ENCODE assay signal across 1 cellular context in genomic region chr1:246582301-246583055, GRCh38.
A peak's percentile ranks its signal among the peaks of the same experiment; 100 is the strongest.
TF ChIP-seq lines count a peak whose summit lies in the region.

No MANE protein-coding gene starts in this region.

TF ChIP-seq in HepG2, 621 proteins besides CTCF, POLR2A, EP300 and RAD21 (continued from another document):
- TF ChIP-seq FOXP4 (CRISPR knock-in tag; IDR thresholded peaks at IDR 0.05) = no peak; the same call in 1 of the 2 replicates
- TF ChIP-seq MED1 (CRISPR knock-in tag; IDR thresholded peaks at IDR 0.05) = no peak
- TF ChIP-seq TBP (CRISPR knock-in tag; IDR thresholded peaks at IDR 0.05) = no peak
- TF ChIP-seq TEAD3 (CRISPR knock-in tag; optimal IDR thresholded peaks at IDR 0.05; ENCODE audit: borderline replicate concordance) = no peak
- TF ChIP-seq ZBTB25 (CRISPR knock-in tag; IDR thresholded peaks at IDR 0.05) = no peak
- no peak for TF ChIP-seq TAF1 (CRISPR knock-in tag; IDR thresholded peaks at IDR 0.05)
- 0 out of 2 replicates have a peak, but pooled peaks have one; percentile 55 for TF ChIP-seq SP4 (CRISPR knock-in tag; IDR thresholded peaks at IDR 0.05)
- TF ChIP-seq FOXA3 (CRISPR knock-in tag; IDR thresholded peaks at IDR 0.05) = no peak
- TF ChIP-seq ZNF770 (CRISPR knock-in tag; IDR thresholded peaks at IDR 0.05) = 0 out of 2 replicates have a peak, but pooled peaks have one; percentile 45
- no peak for TF ChIP-seq ATF2 (CRISPR knock-in tag; IDR thresholded peaks at IDR 0.05)
- TF ChIP-seq ZGPAT (CRISPR knock-in tag; IDR thresholded peaks at IDR 0.05) = no peak; the same call in 1 of the 2 replicates
- TF ChIP-seq BORCS8-MEF2B (CRISPR knock-in tag; IDR thresholded peaks at IDR 0.05) = no peak; the same call in 1 of the 2 replicates
- TF ChIP-seq ZBTB7A (CRISPR knock-in tag; IDR thresholded peaks at IDR 0.05) = no peak
- no peak for TF ChIP-seq BHLHE40 (IDR thresholded peaks at IDR 0.05; ENCODE audit: low read length)
- TF ChIP-seq FOXC1 (CRISPR knock-in tag; IDR thresholded peaks at IDR 0.05; ENCODE audit: borderline replicate concordance) = 0 out of 2 replicates have a peak, but pooled peaks have one; percentile 69
- TF ChIP-seq ZNF501 (CRISPR knock-in tag; IDR thresholded peaks at IDR 0.05) = 0 out of 2 replicates have a peak, but pooled peaks have one; percentile 20
- TF ChIP-seq ATF7-NPFF (CRISPR knock-in tag; IDR thresholded peaks at IDR 0.05; ENCODE audit: low read depth) = no peak
- TF ChIP-seq ZNF30 (CRISPR knock-in tag; IDR thresholded peaks at IDR 0.05) = 0 out of 2 replicates have a peak, but pooled peaks have one; percentile 51
